1 cellular context compared by ENCODE assay signal in genomic region chr1:241362350-241362749, GRCh38.
A peak's percentile ranks its signal among the peaks of the same experiment; 100 is the strongest.
TF ChIP-seq lines count a peak whose summit lies in the region.

No MANE protein-coding gene starts in this region.

TF ChIP-seq in H1, 55 proteins besides CTCF, POLR2A, EP300 and RAD21:
- TF ChIP-seq GABPA (IDR thresholded peaks at IDR 0.05; ENCODE audit: borderline replicate concordance, insufficient read depth, low read length) (no peak), CBX8 (IDR thresholded peaks at IDR 0.05; ENCODE audit: borderline replicate concordance, low read depth, low read length) (no peak), E2F6 (IDR thresholded peaks at IDR 0.05) (no peak), CHD2 (IDR thresholded peaks at IDR 0.05; ENCODE audit: low read length) (no peak), TEAD4 (IDR thresholded peaks at IDR 0.05; ENCODE audit: low read depth, low read length) (peak; percentile 55; the same call in 1 of the 2 replicates), TCF12 (IDR thresholded peaks at IDR 0.05; ENCODE audit: low read depth, low read length) (no peak), RXRA (IDR thresholded peaks at IDR 0.05; ENCODE audit: insufficient read depth, low read depth, low read length) (no peak)
TF ChIP-seq in H1: peak in this region for 1.
